21 cellular contexts compared by ENCODE assay signal in the genomic region with DNA sequence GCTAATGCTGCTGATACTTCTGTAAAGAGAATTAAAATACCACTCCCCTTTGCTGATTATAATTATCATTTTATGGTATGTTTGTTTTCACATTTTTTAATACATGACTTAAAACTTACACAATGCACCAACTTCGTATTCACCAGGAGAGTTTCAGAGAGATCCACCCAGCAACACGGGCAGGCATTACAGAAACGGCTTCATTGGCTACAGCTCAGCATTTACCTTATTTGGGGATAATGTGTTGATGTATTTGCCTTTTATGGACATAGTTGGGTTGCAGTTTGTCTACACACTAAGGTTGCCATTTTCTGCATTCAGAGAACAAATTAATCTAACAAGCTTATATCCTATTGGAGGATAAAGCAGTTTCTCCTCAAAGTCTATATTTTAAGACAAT.
DNase-seq lines count a peak whose midpoint lies in the region; ATAC-seq, FAIRE-seq and TF ChIP-seq lines count a peak whose summit lies in the region.
"Had no signal": no experiment of that assay in that cellular context is flagged by ENCODE, and none has a peak within 500 bp of the region (broad histone marks: within the 10 kb centered on the region; RNA-seq: fewer than 3 reads in every experiment).

No MANE protein-coding gene starts in this region.

- H3K27me3 ChIP-seq in BE2C, result no peaks in the 10 kb centered on the region
- H3K27me3 ChIP-seq in MG63, result no peaks in the 10 kb centered on the region
- no peaks in the 10 kb centered on the region for H3K27me3 ChIP-seq in SK-N-SH (ENCODE audit: insufficient read depth)

- no peak overlapping the region for H3K27ac ChIP-seq in SK-N-SH (ENCODE audit: low read depth in 2 of 2, low read length in 1 of 2)
- H3K27ac ChIP-seq: SK-N-MC had no signal

- H3K79me2 ChIP-seq in SK-N-SH (ENCODE audit: insufficient read depth), result no peaks in the 10 kb centered on the region

- POLR2A ChIA-PET in SK-N-SH (lab: Yijun Ruan, JAX), result no interaction called here

- no peak overlapping the region for H2AFZ ChIP-seq in SK-N-SH (ENCODE audit: low read depth)

- no peak overlapping the region for H3K9ac ChIP-seq in SK-N-SH

- intact Hi-C loops in Right ventricle myocardium inferior (cut with DNase I), result no loop called here

- no peaks in the 10 kb centered on the region for H4K20me1 ChIP-seq in SK-N-SH (ENCODE audit: insufficient read depth)

- H3K9me2 ChIP-seq in SK-N-SH, result no peaks in the 10 kb centered on the region

- FAIRE-seq in HTR-8/SVneo (lab: Jason Lieb, UNC), result no peak
- FAIRE-seq: HepG2 had no signal

- CTCF ChIA-PET in SK-N-SH (lab: Yijun Ruan, JAX), result no interaction called here

- H3K4me2 ChIP-seq in SK-N-SH, result no peak overlapping the region

- TF ChIP-seq EP300 in SK-N-SH (IDR thresholded peaks at IDR 0.05; ENCODE audit: borderline replicate concordance in 1 of 2, low read depth in 1 of 2, low read length in 1 of 2), result no peak

- ATAC-seq in Right ventricle myocardium inferior (no peak), HG03469 (IDR thresholded peaks at IDR 0.05; ENCODE audit: unreplicated experiment) (no peak)
- ATAC-seq: HepG2, Panc1 had no signal

- TF ChIP-seq CTCF in BE2C (IDR thresholded peaks at IDR 0.05; ENCODE audit: low read depth, low read length), result no peak
- TF ChIP-seq CTCF in SK-N-SH (IDR thresholded peaks at IDR 0.05), result no peak

- no peaks in the 10 kb centered on the region for H3F3A ChIP-seq in SK-N-SH (replicated peaks; ENCODE audit: insufficient read depth)

- WGBS in SK-N-SH (ENCODE audit: low lambda C conversion rate), result 4% methylated on average over 3 of the region's 3 CpGs

- H3K4me3 ChIP-seq in BE2C (ENCODE audit: low read depth, low read length) (peak overlapping the region; percentile 35; the same call in 1 of the 2 replicates), MG63 (no peak overlapping the region), SK-N-SH (ENCODE audit: low read depth in 2 of 2, low read length in 1 of 2) (no peak overlapping the region)
- H3K4me3 ChIP-seq: SK-N-MC had no signal

- no peaks in the 10 kb centered on the region for H3K4me1 ChIP-seq in BE2C
- no peaks in the 10 kb centered on the region for H3K4me1 ChIP-seq in SK-N-SH (ENCODE audit: control insufficient read depth in 1 of 2, insufficient read depth in 2 of 2, low read depth in 1 of 2, low read length in 1 of 2)

- H3K9me3 ChIP-seq in BE2C (no peaks in the 10 kb centered on the region), MG63 (no peaks in the 10 kb centered on the region; the same call in 1 of the 2 replicates), SK-N-SH (no peaks in the 10 kb centered on the region)

- no peak for TF ChIP-seq RAD21 in SK-N-SH (IDR thresholded peaks at IDR 0.05; ENCODE audit: low read length)

- H3K36me3 ChIP-seq in BE2C (no peaks in the 10 kb centered on the region), MG63 (no peaks in the 10 kb centered on the region), SK-N-SH (replicated peaks in 1 of 2; ENCODE audit: control insufficient read depth in 1 of 2, insufficient read depth in 2 of 2, low read length in 1 of 2) (no peaks in the 10 kb centered on the region)

- DNase-seq in A172 (ENCODE audit: low spot score) (peak; percentile 80), BE2C (peak; percentile 19), MG63 (peak; percentile 7), SK-N-SH (no peak), HTR-8/SVneo (ENCODE audit: insufficient read length, low spot score) (no peak), HuH-7.5 (ENCODE audit: low spot score) (no peak), Right ventricle myocardium inferior (ENCODE audit: missing footprints) (no peak)
- DNase-seq: AML-193, GF-D8, GOT3, HFFc6, KG1, NCI-H1048, NCI-H1436 treated with DMSO at 0.1 percent for 48 hours, NCI-H2029 treated with DMSO at 0.1 percent for 48 hours, NCI-H774, T1000 had no signal

TF ChIP-seq in SK-N-SH, 30 proteins besides CTCF, POLR2A, EP300 and RAD21:
- TF ChIP-seq RFX5 (IDR thresholded peaks at IDR 0.05; ENCODE audit: low read length), result peak; percentile 83
- no peak for TF ChIP-seq FOXJ3 (CRISPR knock-in tag; IDR thresholded peaks at IDR 0.05)

Comparison
In these comparisons a context has a peak if more than half of its experiments do, and no peak if none do; other contexts are left out.
1. DNase-seq: peak in A172 (single experiment), BE2C (single experiment) and MG63 (single experiment); none in SK-N-SH (single experiment), HTR-8/SVneo (single experiment), HuH-7.5 (single experiment) and Right ventricle myocardium inferior (single experiment).